ENCODE assay signal across 22 cellular contexts in genomic region chr6:116595247-116595646, GRCh38. TPM values are rescaled to one million over a fixed set of nuclear protein-coding genes. Genes with fewer than 3 reads are reported as not detected.
A peak's percentile ranks its signal among the peaks of the same experiment; 100 is the strongest.
DNase-seq lines count a peak whose midpoint lies in the region; ATAC-seq, FAIRE-seq and TF ChIP-seq lines count a peak whose summit lies in the region.
"Had no signal": no experiment of that assay in that cellular context is flagged by ENCODE, and none has a peak within 500 bp of the region (broad histone marks: within the 10 kb centered on the region; RNA-seq: fewer than 3 reads in every experiment).

No MANE protein-coding gene starts in this region.

- no peaks in the 10 kb centered on the region for H3K9me3 ChIP-seq in pancreas
- H3K9me3 ChIP-seq: Caco-2 had no signal

- no peak for FAIRE-seq in pancreas (lab: Jason Lieb, UNC)
- FAIRE-seq: A204.1, D721Med, G401.6, HTR-8/SVneo, K562 had no signal

- H3K36me3 ChIP-seq in pancreas = peaks cover 6 to 32% (median 12%) of the 10 kb centered on the region in 3 donors

- no peak overlapping the region for H3K27ac ChIP-seq in pancreas
- H3K27ac ChIP-seq: C4-2B had no signal

- no peaks in the 10 kb centered on the region for H3K27me3 ChIP-seq in pancreas

- peaks cover 0 to 4% (median 0%) of the 10 kb centered on the region in 3 donors for H3K4me1 ChIP-seq in pancreas
- H3K4me1 ChIP-seq: Caco-2 had no signal

- ATAC-seq in pancreas (peak; percentile 29 to 78 (median 68)), GM18907 (IDR thresholded peaks at IDR 0.05; ENCODE audit: unreplicated experiment) (no peak)
- ATAC-seq: HCT116, K562 had no signal

- 38 to 43% methylated on average over 3 of the region's 3 CpGs for WGBS in pancreas, 2 donors

- no peak for TF ChIP-seq CTCF in pancreas (IDR thresholded peaks at IDR 0.05)

- DNase-seq in DMS53 (lab: John Stamatoyannopoulos, UW) (peak; percentile 32), DMS53 treated with DMSO at 0.1 percent for 48 hours (lab: John Stamatoyannopoulos, UW; ENCODE audit: unreplicated experiment) (peak; percentile 8), NCI-H2029 (lab: John Stamatoyannopoulos, UW) (peak; percentile 84), pancreas (no peak), NCI-H524 (lab: John Stamatoyannopoulos, UW) (no peak)
- DNase-seq: ACHN; AML-193; Caco-2; CD4-positive, alpha-beta T cell; GOT3; H7; HFFc6; IMR-90 had no signal

- intact Hi-C loops in pancreas (cut with DNase I) = no loop called here

- no peak overlapping the region for H3K4me3 ChIP-seq in pancreas
- H3K4me3 ChIP-seq: K562 had no signal

RNA-seq across cellular contexts. Expression of gene RSPH4A, which starts 21.0 kb away (rescaled TPM):
- total RNA-seq in pancreas = under 1 TPM; 0.23 to 0.49 (median 0.39) TPM
- 1 to 10 TPM in 1 of 2 donors, under 1 TPM in 1; 0.76 to 1.2 TPM for polyA plus RNA-seq in pancreas

RNA-seq across cellular contexts. Expression of gene RWDD1, which starts 23.9 kb away (rescaled TPM):
- 10 to 100 TPM; 26.0 to 37.5 (median 27.1) TPM for total RNA-seq in pancreas
- 10 to 100 TPM; 38.1 to 40.6 TPM for polyA plus RNA-seq in pancreas

RNA-seq across cellular contexts. Expression of gene CALHM4, which starts 41.7 kb away (rescaled TPM):
- not detected for total RNA-seq in pancreas
- not detected for polyA plus RNA-seq in pancreas
- total RNA-seq: CD4-positive, alpha-beta T cell; H7; IMR-90; K562 had no signal
- polyA plus RNA-seq: BJ, K562 had no signal

RNA-seq across cellular contexts. Expression of gene TRAPPC3L, which starts 49.8 kb away (rescaled TPM):
- not detected for total RNA-seq in pancreas
- polyA plus RNA-seq in pancreas = under 1 TPM in 1 of 2 donors, not detected in 1; 0.12 TPM
- total RNA-seq: Caco-2; CD4-positive, alpha-beta T cell; H7; IMR-90; K562 had no signal
- polyA plus RNA-seq: K562 had no signal

Comparison
In these comparisons a context has a peak if more than half of its experiments do, and no peak if none do; other contexts are left out.
1. DNase-seq: peak in DMS53 (single experiment), DMS53 treated with DMSO at 0.1 percent for 48 hours (single experiment) and NCI-H2029 (single experiment); none in pancreas (0 of 6) and NCI-H524 (0 of 2).